ENCODE assay signal across 11 cellular contexts in the genomic region with DNA sequence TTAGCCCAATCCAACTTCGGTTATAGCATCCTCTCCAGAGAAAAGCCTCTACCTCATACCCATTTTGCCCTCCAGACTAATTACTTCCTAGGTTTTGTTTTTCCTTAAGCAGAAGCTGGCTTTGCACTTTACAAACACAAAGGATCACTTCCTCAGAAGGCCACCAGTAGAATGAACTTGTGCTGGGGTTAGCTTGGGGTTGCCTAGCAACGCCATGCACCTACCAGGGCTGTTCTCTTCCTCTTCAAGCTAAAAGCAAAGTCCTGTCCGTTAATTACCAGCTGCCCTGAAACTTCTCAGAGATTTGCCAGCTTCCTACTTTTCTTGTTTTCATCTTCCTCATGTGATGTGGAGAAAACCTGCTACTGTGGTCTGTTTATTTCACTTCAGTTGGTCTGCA.
DNase-seq lines count a peak whose midpoint lies in the region; ATAC-seq, FAIRE-seq and TF ChIP-seq lines count a peak whose summit lies in the region.
"Had no signal": no experiment of that assay in that cellular context is flagged by ENCODE, and none has a peak within 500 bp of the region (broad histone marks: within the 10 kb centered on the region; RNA-seq: fewer than 3 reads in every experiment).

No MANE protein-coding gene starts in this region.

- H3K4me1 ChIP-seq in Peyer's patch, result peaks cover 0 to 8% (median 0%) of the 10 kb centered on the region in 4 donors
- H3K4me1 ChIP-seq: A549 had no signal

- H3K4me3 ChIP-seq in Peyer's patch, result no peak overlapping the region
- H3K4me3 ChIP-seq: A549 had no signal

- no peaks in the 10 kb centered on the region for H3K9me3 Mint-ChIP-seq in activated naive CD4-positive, alpha-beta T cell treated with anti-CD3 and anti-CD28 coated beads, Interleukin-2, amount 50 U/mL, for 72 hours

- ATAC-seq in HG03575 (IDR thresholded peaks at IDR 0.05; ENCODE audit: extremely low read depth, insufficient number of reproducible peaks, low FRiP score, unreplicated experiment), result peak; percentile 53
- ATAC-seq in activated naive CD4-positive, alpha-beta T cell treated with anti-CD3 and anti-CD28 coated beads, Interleukin-2, amount 50 U/mL, for 72 hours, result no peak
- ATAC-seq: A549 had no signal

- FAIRE-seq in HTR-8/SVneo (lab: Jason Lieb, UNC), result no peak
- FAIRE-seq: A549 had no signal

- DNase-seq in NCI-H82 (lab: John Stamatoyannopoulos, UW), result peak; percentile 7
- DNase-seq in NCI-H82 treated with DMSO at 0.1 percent for 48 hours (lab: John Stamatoyannopoulos, UW; ENCODE audit: unreplicated experiment), result no peak
- peak in 2 of 3 donors; percentile 68 to 78 for DNase-seq in Peyer's patch
- DNase-seq in renal cortical epithelial cell (ENCODE audit: low read depth), result peak; percentile 96
- DNase-seq in activated naive CD4-positive, alpha-beta T cell treated with anti-CD3 and anti-CD28 coated beads, Interleukin-2, amount 50 U/mL, for 72 hours (ENCODE audit: low spot score in 2 of 2), result no peak
- no peak for DNase-seq in HTR-8/SVneo (ENCODE audit: insufficient read length, low spot score)
- DNase-seq in hippocampal formation (lab: John Stamatoyannopoulos, UW), result no peak
- DNase-seq: mesenchymal stem cell had no signal

- no peak overlapping the region for H3K27ac Mint-ChIP-seq in activated naive CD4-positive, alpha-beta T cell treated with anti-CD3 and anti-CD28 coated beads, Interleukin-2, amount 50 U/mL, for 72 hours
- H3K27ac Mint-ChIP-seq: dendritic cell treated with granulocyte-macrophage colony-stimulating factor and Interleukin-4, amounts not matched to agents 40 ng/mL and 50 ng/mL, for 4 days had no signal

- no peaks in the 10 kb centered on the region for H3K9me3 ChIP-seq in Peyer's patch
- H3K9me3 ChIP-seq: A549 had no signal

- H3K36me3 Mint-ChIP-seq in activated naive CD4-positive, alpha-beta T cell treated with anti-CD3 and anti-CD28 coated beads, Interleukin-2, amount 50 U/mL, for 72 hours, result no peaks in the 10 kb centered on the region

- TF ChIP-seq CTCF in Peyer's patch (IDR thresholded peaks at IDR 0.05), result peak in 3 of 6 experiments; percentile 17 to 27 (median 25)

- no peak for TF ChIP-seq POLR2A in Peyer's patch (IDR thresholded peaks at IDR 0.05)

- no peaks in the 10 kb centered on the region for H3K36me3 ChIP-seq in Peyer's patch

- no peak overlapping the region for H3K27ac ChIP-seq in Peyer's patch
- H3K27ac ChIP-seq: A549 had no signal

- H3K27me3 ChIP-seq in Peyer's patch, result no peaks in the 10 kb centered on the region

Comparison
In these comparisons a context has a peak if more than half of its experiments do, and no peak if none do; other contexts are left out.
1. DNase-seq: peak in NCI-H82 (single experiment), Peyer's patch (2 of 3) and renal cortical epithelial cell (single experiment); none in NCI-H82 treated with DMSO at 0.1 percent for 48 hours (single experiment), activated naive CD4-positive, alpha-beta T cell treated with anti-CD3 and anti-CD28 coated beads, Interleukin-2, amount 50 U/mL, for 72 hours (0 of 2), HTR-8/SVneo (single experiment) and hippocampal formation (0 of 2).